ENCODE assay signal across 29 cellular contexts in the genomic region with DNA sequence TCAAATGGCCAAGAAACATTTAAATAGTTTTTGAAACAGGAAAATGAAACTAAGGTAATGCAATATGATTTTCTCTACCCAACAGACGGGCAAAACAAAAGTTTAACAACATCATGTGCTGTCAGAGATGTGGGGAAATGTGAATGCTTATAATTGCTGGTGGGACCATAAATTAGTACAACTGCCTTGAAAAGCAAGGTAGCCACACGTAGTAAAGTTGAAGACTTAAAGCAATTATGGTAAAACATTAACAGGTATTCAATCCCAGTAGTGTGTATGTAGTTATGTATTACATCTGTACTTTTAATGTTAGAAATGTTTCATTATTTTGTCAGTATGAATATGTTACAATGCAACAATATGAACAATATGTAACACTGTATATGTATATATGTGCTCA. TPM values are rescaled to one million over a fixed set of nuclear protein-coding genes. Genes with fewer than 3 reads are reported as not detected.
"Had no signal": no experiment of that assay in that cellular context is flagged by ENCODE, and none has a peak within 500 bp of the region (broad histone marks: within the 10 kb centered on the region; RNA-seq: fewer than 3 reads in every experiment).

No MANE protein-coding gene starts in this region.

- H3K36me3 ChIP-seq: adrenal gland, ascending aorta, brain microvascular endothelial cell, heart left ventricle, right atrium auricular region, uterus had no signal

- H3K9ac ChIP-seq: parathyroid adenoma had no signal

- DNase-seq: activated CD4-positive, alpha-beta T cell treated with anti-CD3 and anti-CD28 coated beads for 4 hours; activated CD4-positive, alpha-beta T cell treated with anti-CD3 and anti-CD28 coated beads, Interleukin-2, amount 50 U/mL, for 48 hours; activated CD8-positive, alpha-beta memory T cell treated with anti-CD3 and anti-CD28 coated beads for 24 hours; activated effector memory CD4-positive, alpha-beta T cell treated with Interleukin-2 at 50 U/mL for 16 hours; activated naive CD4-positive, alpha-beta T cell treated with anti-CD3 and anti-CD28 coated beads for 36 hours; activated naive CD8-positive, alpha-beta T cell treated with anti-CD3 and anti-CD28 coated beads for 36 hours; adrenal gland; brain microvascular endothelial cell; caudate nucleus; heart left ventricle; hypothalamus; immature natural killer cell; kidney; psoas muscle; stimulated activated CD4-positive, alpha-beta T cell treated with anti-CD3 and anti-CD28 coated beads, Interleukin-4, amount 100 ng/mL, for 24 hours; stimulated activated naive CD8-positive, alpha-beta T cell treated with anti-CD3 and anti-CD28 coated beads, Interleukin-15, amount 100 ng/mL, for 72 hours; substantia nigra; T-helper 9 cell; uterus had no signal

- FAIRE-seq: endothelial cell of umbilical vein, kidney, TTC549 had no signal

- H3K27ac ChIP-seq: adrenal gland, ascending aorta, heart left ventricle, parathyroid adenoma, psoas muscle, right atrium auricular region, uterus, VCaP had no signal

- H2AFZ ChIP-seq: parathyroid adenoma had no signal

- H3K4me1 ChIP-seq: adrenal gland, ascending aorta, parathyroid adenoma, psoas muscle, right atrium auricular region, uterus had no signal

- H3K79me2 ChIP-seq: parathyroid adenoma had no signal

- ATAC-seq: heart left ventricle; left lobe of liver; psoas muscle; stimulated activated effector memory CD8-positive, alpha-beta T cell treated with anti-CD3 and anti-CD28 coated beads, Interleukin-12 subunit alpha, Interleukin-12 subunit beta, amount 100 ng/mL, for 72 hours; stimulated activated naive CD8-positive, alpha-beta T cell treated with anti-CD3 and anti-CD28 coated beads, Interleukin-15, amount 100 ng/mL, for 72 hours had no signal

- H3K4me3 ChIP-seq: adrenal gland, ascending aorta, heart left ventricle, psoas muscle, right atrium auricular region, uterus had no signal

- H3K9me3 ChIP-seq: adrenal gland, ascending aorta, heart left ventricle, psoas muscle, right atrium auricular region, uterus had no signal

- H3K27me3 ChIP-seq: adrenal gland, ascending aorta, brain microvascular endothelial cell, right atrium auricular region, uterus had no signal

RNA-seq across cellular contexts. Expression of gene C3orf80, which starts 56.9 kb away (rescaled TPM):
- total RNA-seq: activated naive CD4-positive, alpha-beta T cell treated with anti-CD3 and anti-CD28 coated beads for 36 hours; activated naive CD8-positive, alpha-beta T cell treated with anti-CD3 and anti-CD28 coated beads for 36 hours; ascending aorta; endothelial cell of umbilical vein; lung microvascular endothelial cell; skeletal muscle tissue had no signal
- polyA plus RNA-seq: immature natural killer cell had no signal
